ENCODE assay signal across 11 cellular contexts in the genomic region with DNA sequence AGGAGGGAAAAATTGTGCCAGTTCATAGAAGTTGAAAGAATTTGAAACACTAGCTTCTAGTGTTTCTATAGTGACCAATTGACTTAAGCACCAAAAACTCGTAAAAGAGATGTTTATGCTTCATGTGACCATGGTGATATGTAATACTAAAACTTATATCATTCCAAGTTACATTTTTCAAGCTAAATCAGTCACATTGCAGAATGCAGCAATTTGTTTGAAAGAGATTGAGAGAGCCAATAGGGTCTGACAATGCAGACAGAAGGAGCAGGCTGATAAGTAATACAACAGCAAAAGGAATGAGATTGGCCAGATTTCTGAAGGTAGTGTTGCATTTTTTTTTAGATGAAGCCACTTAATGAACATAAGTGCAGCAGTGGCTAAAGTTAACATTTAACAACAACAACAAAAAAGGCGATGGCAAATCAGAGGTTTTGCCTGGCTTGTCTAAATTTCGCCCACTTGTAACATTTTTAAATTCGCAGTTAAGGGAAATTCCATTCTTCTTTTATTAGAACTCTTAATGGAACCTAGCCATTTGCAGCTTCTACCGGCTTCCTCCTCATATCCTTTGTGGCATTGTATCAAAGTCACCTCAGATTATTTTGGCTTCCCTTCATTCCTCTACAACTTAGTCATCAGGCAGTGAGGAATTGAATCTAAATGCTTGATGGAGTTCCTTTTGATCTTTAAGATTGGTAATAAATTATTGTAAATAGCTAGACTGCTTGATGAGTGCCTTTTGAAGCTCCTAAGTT.
DNase-seq lines count a peak whose midpoint lies in the region; ATAC-seq, FAIRE-seq and TF ChIP-seq lines count a peak whose summit lies in the region.
"Had no signal": no experiment of that assay in that cellular context is flagged by ENCODE, and none has a peak within 500 bp of the region (broad histone marks: within the 10 kb centered on the region; RNA-seq: fewer than 3 reads in every experiment).

No MANE protein-coding gene starts in this region.

- dilution Hi-C loops in endothelial cell of umbilical vein (cut with MboI; ENCODE audit: extremely low pct_ligation_motif_present, low sequenced_read_pairs) = no loop called here

- H3K27ac ChIP-seq in endothelial cell of umbilical vein (ENCODE audit: insufficient read depth, low read depth, low read length) = peak overlapping the region; percentile 99
- H3K27ac ChIP-seq: gastrocnemius medialis had no signal

- H3K36me3 ChIP-seq in endothelial cell of umbilical vein (ENCODE audit: control insufficient read depth in 2 of 2, extremely low read depth in 1 of 2, insufficient read depth in 2 of 2, low read length in 2 of 2) = no peaks in the 10 kb centered on the region
- H3K36me3 ChIP-seq: gastrocnemius medialis had no signal

- peak overlapping the region in 1 of 3 experiments; percentile 62 for H3K4me3 ChIP-seq in endothelial cell of umbilical vein (replicated peaks in 1 of 3; ENCODE audit: insufficient read depth in 1 of 3, low read depth in 1 of 3, low read length in 3 of 3)
- H3K4me3 ChIP-seq: gastrocnemius medialis had no signal

- no peak for TF ChIP-seq POLR2A in endothelial cell of umbilical vein (IDR thresholded peaks at IDR 0.05; ENCODE audit: low read depth, low read length)

- CTCF ChIA-PET in endothelial cell of umbilical vein (lab: Charles Lee) = interaction anchor here (0.9 to 1.4 kb wide), 7 partner anchors 9 to 546 kb away, joined by 3 to 4 read pairs (median 3); no protein-coding TSS in a partner anchor

- POLR2A ChIA-PET in endothelial cell of umbilical vein (lab: Charles Lee) = no interaction called here

- no peaks in the 10 kb centered on the region for H3K27me3 ChIP-seq in endothelial cell of umbilical vein (ENCODE audit: control insufficient read depth in 2 of 2, insufficient read depth in 2 of 2, low read length in 2 of 2)
- H3K27me3 ChIP-seq: gastrocnemius medialis had no signal

- intact Hi-C loops in endothelial cell of umbilical vein (cut with micrococcal nuclease) = loop anchor here (1.0 to 10.0 kb wide), 11 partner anchors 41 to 707 kb away; partner anchors contain the start of gene E2F3

- peaks cover 37% of the 10 kb centered on the region for H3K4me1 ChIP-seq in endothelial cell of umbilical vein (ENCODE audit: control insufficient read depth, extremely low read depth, insufficient read depth, low read length)
- H3K4me1 ChIP-seq: gastrocnemius medialis had no signal

- no peaks in the 10 kb centered on the region for H3K79me2 ChIP-seq in endothelial cell of umbilical vein (ENCODE audit: control insufficient read depth, insufficient read depth, low read length)

- H3K9me3 ChIP-seq in endothelial cell of umbilical vein (replicated peaks; ENCODE audit: control insufficient read depth, insufficient read depth, low read length) = no peaks in the 10 kb centered on the region
- H3K9me3 ChIP-seq: gastrocnemius medialis had no signal

- no peaks in the 10 kb centered on the region for H3K9me1 ChIP-seq in endothelial cell of umbilical vein (replicated peaks; ENCODE audit: control insufficient read depth, extremely low read depth, insufficient read depth, low read length)

- peak overlapping the region; percentile 94 for H3K4me2 ChIP-seq in endothelial cell of umbilical vein (ENCODE audit: insufficient read depth, low read length)

- H3K9ac ChIP-seq in endothelial cell of umbilical vein (replicated peaks; ENCODE audit: extremely low read depth, insufficient read depth, low read length) = peak overlapping the region; percentile 94

- no peaks in the 10 kb centered on the region for H4K20me1 ChIP-seq in endothelial cell of umbilical vein (replicated peaks; ENCODE audit: control insufficient read depth, extremely low read depth, insufficient read depth, low read length)

- FAIRE-seq in endothelial cell of umbilical vein (lab: Jason Lieb, UNC) = peak; percentile 78

- no peak for TF ChIP-seq CTCF in endothelial cell of umbilical vein (IDR thresholded peaks at IDR 0.05; ENCODE audit: extremely low read depth in 1 of 2, insufficient read depth in 1 of 2, low read depth in 1 of 2, low read length in 2 of 2)

- DNase-seq in GM04504 (ENCODE audit: low read depth) (peak; percentile 42), RPMI7951 (ENCODE audit: low read depth) (peak; percentile 92), endothelial cell of umbilical vein (ENCODE audit: low read depth, low spot score) (peak; percentile 94), non-pigmented ciliary epithelial cell (ENCODE audit: low read depth) (peak; percentile 62), iPS-NIHi11 (ENCODE audit: low spot score) (no peak), left lobe of liver (ENCODE audit: low spot score) (no peak), NCI-H1417 treated with DMSO at 0.1 percent for 48 hours (lab: John Stamatoyannopoulos, UW) (no peak)
- DNase-seq: activated naive CD4-positive, alpha-beta T cell; gastrocnemius medialis; NCI-H526 had no signal

- no peak for ATAC-seq in left lobe of liver
- no peak for ATAC-seq in GM21390 (IDR thresholded peaks at IDR 0.05; ENCODE audit: unreplicated experiment)
- ATAC-seq: gastrocnemius medialis had no signal

- H2AFZ ChIP-seq in endothelial cell of umbilical vein (ENCODE audit: low read depth, low read length) = peak overlapping the region; percentile 19

- BruUV-seq in endothelial cell of umbilical vein (replicated peaks; lab: Mats Ljungman, UMichigan) = no TSS peak

TF ChIP-seq in endothelial cell of umbilical vein, 7 proteins besides CTCF, POLR2A, EP300 and RAD21:
- TF ChIP-seq GATA2 (IDR thresholded peaks at IDR 0.05; ENCODE audit: insufficient read depth, insufficient read length, low read depth, low read length) (peak; percentile 80), JUN (IDR thresholded peaks at IDR 0.05; ENCODE audit: borderline replicate concordance, insufficient read depth, insufficient read length, low read depth) (peak; percentile 79), POLR2AphosphoS5 (IDR thresholded peaks at IDR 0.05; ENCODE audit: insufficient read depth, low read depth, low read length) (peak; percentile 80), FOS (IDR thresholded peaks at IDR 0.05; ENCODE audit: borderline replicate concordance, insufficient read depth, low read length) (peak; percentile 88), MYC (IDR thresholded peaks at IDR 0.05; ENCODE audit: low read depth, low read length) (no peak), EZH2 (IDR thresholded peaks at IDR 0.05; ENCODE audit: borderline replicate concordance, low read depth, low read length, severe bottlenecking) (no peak)

Comparison
In these comparisons a context has a peak if more than half of its experiments do, and no peak if none do; other contexts are left out.
1. DNase-seq: peak in GM04504 (single experiment), RPMI7951 (single experiment), endothelial cell of umbilical vein (single experiment) and non-pigmented ciliary epithelial cell (single experiment); none in iPS-NIHi11 (single experiment), left lobe of liver (single experiment) and NCI-H1417 treated with DMSO at 0.1 percent for 48 hours (single experiment).